Comparison of ENCODE assay signal across 8 cellular contexts in the genomic region with DNA sequence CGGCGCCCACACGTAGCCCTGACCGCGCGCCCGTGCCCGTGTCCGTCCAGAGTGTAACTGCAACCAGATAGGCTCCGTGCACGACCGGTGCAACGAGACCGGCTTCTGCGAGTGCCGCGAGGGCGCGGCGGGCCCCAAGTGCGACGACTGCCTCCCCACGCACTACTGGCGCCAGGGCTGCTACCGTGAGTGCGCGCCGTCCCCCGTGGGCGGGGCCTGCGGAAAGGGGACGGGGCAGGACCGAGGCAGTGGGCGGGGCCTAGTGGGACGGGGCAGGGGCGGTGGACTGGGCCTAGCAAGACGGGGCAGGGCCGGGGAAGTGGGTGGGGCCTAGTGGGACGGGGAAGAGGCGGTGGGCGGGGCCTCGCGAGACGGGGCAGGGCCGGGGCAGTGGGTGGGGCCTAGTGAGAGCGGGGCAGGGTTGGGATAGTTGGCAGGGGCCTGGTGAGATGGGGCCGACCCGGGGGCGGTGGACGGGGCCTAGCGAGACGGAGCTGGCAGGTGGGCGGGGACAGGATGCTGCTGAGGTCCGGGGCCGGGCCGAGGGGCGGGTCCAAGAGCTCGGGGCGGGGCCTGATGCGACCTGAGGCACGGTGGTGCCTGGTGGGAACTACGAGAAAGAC.
A peak's percentile ranks its signal among the peaks of the same experiment; 100 is the strongest.
DNase-seq lines count a peak whose midpoint lies in the region; ATAC-seq, FAIRE-seq and TF ChIP-seq lines count a peak whose summit lies in the region.

No MANE protein-coding gene starts in this region.

- DNase-seq in CD4-positive, CD25-positive, alpha-beta regulatory T cell = peak; percentile 99
- DNase-seq in GM20000 (ENCODE audit: low spot score) (peak; percentile 99), HTR-8/SVneo (ENCODE audit: insufficient read length, low spot score) (peak; percentile 86), NOMO-1 treated with DMSO at 0.1 percent for 48 hours (lab: John Stamatoyannopoulos, UW; ENCODE audit: unreplicated experiment) (peak; percentile 97), memory B cell (ENCODE audit: low spot score in 2 of 2) (peak; percentile 94 to 99)
- peak; percentile 94 to 97 (median 94) for DNase-seq in activated CD8-positive, alpha-beta memory T cell treated with anti-CD3 and anti-CD28 coated beads for 48 hours (ENCODE audit: low read depth in 2 of 3, low spot score in 2 of 3)
- peak; percentile 99 for DNase-seq in effector memory CD8-positive, alpha-beta T cell
- peak; percentile 97 to 100 (median 100) for DNase-seq in stimulated activated CD4-positive, alpha-beta T cell treated with anti-CD3 and anti-CD28 coated beads, TNF-alpha, amount 100 ng/mL, for 4 hours (ENCODE audit: low read depth in 3 of 3)

- peak overlapping the region; percentile 95 to 100 (median 98) for H3K4me3 Mint-ChIP-seq in CD4-positive, CD25-positive, alpha-beta regulatory T cell
- peak overlapping the region; percentile 87 to 96 for H3K4me3 Mint-ChIP-seq in effector memory CD8-positive, alpha-beta T cell
- peak overlapping the region; percentile 98 for H3K4me3 Mint-ChIP-seq in memory B cell

- H3K27me3 Mint-ChIP-seq in CD4-positive, CD25-positive, alpha-beta regulatory T cell = peaks cover 12% of the 10 kb centered on the region
- H3K27me3 Mint-ChIP-seq in effector memory CD8-positive, alpha-beta T cell = peaks cover 1 to 13% of the 10 kb centered on the region in 2 donors
- no peaks in the 10 kb centered on the region for H3K27me3 Mint-ChIP-seq in memory B cell

- H3K4me3 ChIP-seq in CD4-positive, CD25-positive, alpha-beta regulatory T cell (ENCODE audit: low read depth, low read length) = peak overlapping the region; percentile 66

- no peak for TF ChIP-seq CTCF in GM20000 (IDR thresholded peaks at IDR 0.05; ENCODE audit: extremely low read depth, missing control alignments)

- H3K9me3 Mint-ChIP-seq in CD4-positive, CD25-positive, alpha-beta regulatory T cell = peaks cover 0 to 1% (median 0%) of the 10 kb centered on the region in 7 donors
- H3K9me3 Mint-ChIP-seq in effector memory CD8-positive, alpha-beta T cell = no peaks in the 10 kb centered on the region
- no peaks in the 10 kb centered on the region for H3K9me3 Mint-ChIP-seq in memory B cell

- H3K36me3 ChIP-seq in CD4-positive, CD25-positive, alpha-beta regulatory T cell (ENCODE audit: control insufficient read depth, insufficient read depth, low read length) = no peaks in the 10 kb centered on the region

- ATAC-seq in CD4-positive, CD25-positive, alpha-beta regulatory T cell (ENCODE audit: low read depth in 2 of 2) = peak; percentile 92
- ATAC-seq in effector memory CD8-positive, alpha-beta T cell (replicated peaks) = peak; percentile 88
- ATAC-seq in memory B cell (ENCODE audit: low read depth) = peak; percentile 86

- H3K4me1 Mint-ChIP-seq in CD4-positive, CD25-positive, alpha-beta regulatory T cell = peaks cover 0 to 28% (median 8%) of the 10 kb centered on the region in 4 donors
- peaks cover 13 to 19% of the 10 kb centered on the region in 2 donors for H3K4me1 Mint-ChIP-seq in effector memory CD8-positive, alpha-beta T cell (ENCODE audit: low read depth in 2 of 2)
- peaks cover 13% of the 10 kb centered on the region for H3K4me1 Mint-ChIP-seq in memory B cell

- peak overlapping the region; percentile 87 to 97 (median 90) for H3K27ac Mint-ChIP-seq in CD4-positive, CD25-positive, alpha-beta regulatory T cell
- peak overlapping the region; percentile 80 to 91 for H3K27ac Mint-ChIP-seq in effector memory CD8-positive, alpha-beta T cell
- peak overlapping the region; percentile 94 for H3K27ac Mint-ChIP-seq in memory B cell

- H3K36me3 Mint-ChIP-seq in CD4-positive, CD25-positive, alpha-beta regulatory T cell = no peaks in the 10 kb centered on the region
- H3K36me3 Mint-ChIP-seq in effector memory CD8-positive, alpha-beta T cell (ENCODE audit: insufficient read depth) = peaks cover 10% of the 10 kb centered on the region
- H3K36me3 Mint-ChIP-seq in memory B cell = no peaks in the 10 kb centered on the region

- no peaks in the 10 kb centered on the region for H3K27me3 ChIP-seq in CD4-positive, CD25-positive, alpha-beta regulatory T cell (ENCODE audit: control insufficient read depth, insufficient read depth, low read length)

- H3K9me3 ChIP-seq in CD4-positive, CD25-positive, alpha-beta regulatory T cell (ENCODE audit: control insufficient read depth in 2 of 2, low read length in 2 of 2) = no peaks in the 10 kb centered on the region

- H3K4me1 ChIP-seq in CD4-positive, CD25-positive, alpha-beta regulatory T cell (ENCODE audit: control insufficient read depth, insufficient read depth, low read length, poor library complexity, severe bottlenecking) = peaks cover 22% of the 10 kb centered on the region

- peak; percentile 89 for FAIRE-seq in HTR-8/SVneo (lab: Jason Lieb, UNC)

- peak overlapping the region; percentile 60 for H3K27ac ChIP-seq in CD4-positive, CD25-positive, alpha-beta regulatory T cell (ENCODE audit: insufficient read depth, low read length, poor library complexity, severe bottlenecking)

Comparison
In these comparisons a context has a peak if more than half of its experiments do, and no peak if none do; other contexts are left out.
1. Peak in every context shown above with its lines: DNase-seq, ATAC-seq, H3K4me3 ChIP-seq and H3K27ac ChIP-seq.